Comparison of ENCODE assay signal across 8 cellular contexts in genomic region chr6:111482959-111483735, GRCh38. TPM values are rescaled to one million over a fixed set of nuclear protein-coding genes. Genes with fewer than 3 reads are reported as not detected.
DNase-seq lines count a peak whose midpoint lies in the region; ATAC-seq and TF ChIP-seq lines count a peak whose summit lies in the region.

A gene with protein sequence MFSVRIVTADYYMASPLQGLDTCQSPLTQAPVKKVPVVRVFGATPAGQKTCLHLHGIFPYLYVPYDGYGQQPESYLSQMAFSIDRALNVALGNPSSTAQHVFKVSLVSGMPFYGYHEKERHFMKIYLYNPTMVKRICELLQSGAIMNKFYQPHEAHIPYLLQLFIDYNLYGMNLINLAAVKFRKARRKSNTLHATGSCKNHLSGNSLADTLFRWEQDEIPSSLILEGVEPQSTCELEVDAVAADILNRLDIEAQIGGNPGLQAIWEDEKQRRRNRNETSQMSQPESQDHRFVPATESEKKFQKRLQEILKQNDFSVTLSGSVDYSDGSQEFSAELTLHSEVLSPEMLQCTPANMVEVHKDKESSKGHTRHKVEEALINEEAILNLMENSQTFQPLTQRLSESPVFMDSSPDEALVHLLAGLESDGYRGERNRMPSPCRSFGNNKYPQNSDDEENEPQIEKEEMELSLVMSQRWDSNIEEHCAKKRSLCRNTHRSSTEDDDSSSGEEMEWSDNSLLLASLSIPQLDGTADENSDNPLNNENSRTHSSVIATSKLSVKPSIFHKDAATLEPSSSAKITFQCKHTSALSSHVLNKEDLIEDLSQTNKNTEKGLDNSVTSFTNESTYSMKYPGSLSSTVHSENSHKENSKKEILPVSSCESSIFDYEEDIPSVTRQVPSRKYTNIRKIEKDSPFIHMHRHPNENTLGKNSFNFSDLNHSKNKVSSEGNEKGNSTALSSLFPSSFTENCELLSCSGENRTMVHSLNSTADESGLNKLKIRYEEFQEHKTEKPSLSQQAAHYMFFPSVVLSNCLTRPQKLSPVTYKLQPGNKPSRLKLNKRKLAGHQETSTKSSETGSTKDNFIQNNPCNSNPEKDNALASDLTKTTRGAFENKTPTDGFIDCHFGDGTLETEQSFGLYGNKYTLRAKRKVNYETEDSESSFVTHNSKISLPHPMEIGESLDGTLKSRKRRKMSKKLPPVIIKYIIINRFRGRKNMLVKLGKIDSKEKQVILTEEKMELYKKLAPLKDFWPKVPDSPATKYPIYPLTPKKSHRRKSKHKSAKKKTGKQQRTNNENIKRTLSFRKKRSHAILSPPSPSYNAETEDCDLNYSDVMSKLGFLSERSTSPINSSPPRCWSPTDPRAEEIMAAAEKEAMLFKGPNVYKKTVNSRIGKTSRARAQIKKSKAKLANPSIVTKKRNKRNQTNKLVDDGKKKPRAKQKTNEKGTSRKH (N-terminal part only) (minus strand): TSS chr6:111483218. CDS start chr6:111482888, 330 bp downstream.

- H3K36me3 ChIP-seq in liver (ENCODE audit: control insufficient read depth in 4 of 4, insufficient read depth in 3 of 4, low read depth in 1 of 4, low read length in 3 of 4) = no peaks in the 10 kb centered on the region

- H3K9ac ChIP-seq in liver (ENCODE audit: low read depth in 1 of 2, low read length in 2 of 2) = peak within 1 kb of the TSS; percentile 86 to 91

- ATAC-seq in GM19043 (IDR thresholded peaks at IDR 0.05; ENCODE audit: low read depth, unreplicated experiment) (peak; percentile 16), HG03354 (IDR thresholded peaks at IDR 0.05; ENCODE audit: poor library complexity, severe bottlenecking, unreplicated experiment) (peak; percentile 37)

- peaks cover 0 to 16% (median 13%) of the 10 kb centered on the region in 4 donors for H3K4me1 ChIP-seq in liver (ENCODE audit: control insufficient read depth in 4 of 4, insufficient read depth in 4 of 4, low read length in 3 of 4)

- no peak for TF ChIP-seq CTCF in liver (IDR thresholded peaks at IDR 0.05; ENCODE audit: low read depth, low read length, missing input control)

- no peak for TF ChIP-seq RAD21 in liver (IDR thresholded peaks at IDR 0.05)

- H3K27me3 ChIP-seq in liver (ENCODE audit: control insufficient read depth in 4 of 4, insufficient read depth in 4 of 4, low read length in 3 of 4) = no peaks in the 10 kb centered on the region

- DNase-seq in AML-193 (lab: John Stamatoyannopoulos, UW) (peak; percentile 70 to 73), NCI-H748 (lab: John Stamatoyannopoulos, UW; ENCODE audit: unreplicated experiment) (peak; percentile 96), dermis blood vessel endothelial cell (peak; percentile 92)
- peak; percentile 79 to 88 for DNase-seq in activated CD4-positive, alpha-beta T cell treated with anti-CD3 and anti-CD28 coated beads, Interleukin-2, amount 50 U/mL, for 24 hours (ENCODE audit: low read depth in 1 of 2, low spot score in 1 of 2)
- DNase-seq in stimulated activated CD4-positive, alpha-beta T cell treated with anti-CD3 and anti-CD28 coated beads, Interleukin-4, amount 100 ng/mL, for 24 hours = peak; percentile 91

- no peaks in the 10 kb centered on the region for H3K9me3 ChIP-seq in liver (ENCODE audit: control insufficient read depth in 4 of 4, low read length in 3 of 4)

- peak within 1 kb of the TSS; percentile 98 to 99 for H3K27ac ChIP-seq in liver (ENCODE audit: low read depth in 1 of 2, low read length in 2 of 2)

- WGBS in liver = under 1% methylated on average over 84 of the region's 84 CpGs

- H3K4me3 ChIP-seq in liver (ENCODE audit: low read depth in 1 of 3, low read length in 3 of 3) = peak within 1 kb of the TSS; percentile 88 to 94 (median 90)

TF ChIP-seq in liver, 16 proteins besides CTCF, POLR2A, EP300 and RAD21:
- TF ChIP-seq EGR1 (IDR thresholded peaks at IDR 0.05; ENCODE audit: low read depth in 2 of 2) (no peak), ZBTB33 (IDR thresholded peaks at IDR 0.05) (peak; percentile 90), MAX (IDR thresholded peaks at IDR 0.05) (no peak), REST (IDR thresholded peaks at IDR 0.05) (no peak), YY1 (IDR thresholded peaks at IDR 0.05) (peak; percentile 54), TAF1 (conservative IDR thresholded peaks at IDR 0.05) (no peak), HNF4G (IDR thresholded peaks at IDR 0.05) (no peak), GABPA (IDR thresholded peaks at IDR 0.05 in 1 of 2, conservative IDR thresholded peaks at IDR 0.05 in 1 of 2) (no peak), FOXA1 (IDR thresholded peaks at IDR 0.05) (no peak), ATF3 (IDR thresholded peaks at IDR 0.05) (no peak), FOXA2 (IDR thresholded peaks at IDR 0.05) (no peak), HNF4A (conservative IDR thresholded peaks at IDR 0.05) (no peak), NR2F2 (IDR thresholded peaks at IDR 0.05) (no peak), JUND (IDR thresholded peaks at IDR 0.05) (no peak), RXRA (IDR thresholded peaks at IDR 0.05) (no peak)

RNA-seq across cellular contexts. Expression of the gene that starts here (rescaled TPM):
- total RNA-seq in dermis blood vessel endothelial cell (39.5 and 61.2 TPM in 2 replicates), liver (10 to 100 TPM; 12.4 to 17.7 TPM)
- polyA plus RNA-seq in liver = 1 to 10 TPM; 3.8 to 10.0 TPM

Comparison
In these comparisons a context has a peak if more than half of its experiments do, and no peak if none do; other contexts are left out.
1. Peak in every context shown above with its lines: DNase-seq, ATAC-seq, H3K4me3 ChIP-seq and H3K27ac ChIP-seq.